In the genomic region with DNA sequence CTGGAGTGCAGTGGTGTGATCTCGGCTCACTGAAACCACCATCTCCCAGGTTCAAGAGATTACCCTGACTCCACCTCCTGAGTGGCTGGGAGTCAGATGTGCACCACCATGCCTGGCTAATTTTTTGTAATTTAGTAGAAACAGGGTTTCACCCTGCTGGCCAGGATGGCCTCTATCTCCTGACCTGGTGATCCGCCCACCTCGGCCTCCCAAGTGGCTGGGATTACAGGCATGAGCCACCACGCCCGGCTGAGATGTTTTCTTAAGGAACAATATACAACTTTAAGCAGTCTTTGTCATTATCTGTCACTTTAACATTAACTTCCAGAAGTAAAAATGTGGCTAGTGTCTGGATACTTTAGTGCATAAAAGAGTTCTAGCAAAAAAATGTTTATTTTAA, we compare ENCODE assay signal across 34 cellular contexts.
"Had no signal": no experiment of that assay in that cellular context is flagged by ENCODE, and none has a peak within 500 bp of the region (broad histone marks: within the 10 kb centered on the region; RNA-seq: fewer than 3 reads in every experiment).

No MANE protein-coding gene starts in this region.

- DNase-seq: activated effector memory CD4-positive, alpha-beta T cell treated with anti-CD3 and anti-CD28 coated beads, Interleukin-2, amount 50 U/mL, for 16 hours; activated effector memory CD4-positive, alpha-beta T cell treated with Interleukin-2 at 50 U/mL for 16 hours; activated gamma-delta T cell; activated gamma-delta T cell treated with Interleukin-2 at 50 U/mL for 16 hours; activated naive CD4-positive, alpha-beta T cell; activated naive CD4-positive, alpha-beta T cell treated with anti-CD3 and anti-CD28 coated beads for 36 hours; activated naive CD4-positive, alpha-beta T cell treated with anti-CD3 and anti-CD28 coated beads, Interleukin-2, amount 10 ng/mL, durations not matched to agents 7 days and 5 days; activated naive CD4-positive, alpha-beta T cell treated with anti-CD3 and anti-CD28 coated beads, Interleukin-2, amount 50 U/mL, for 16 hours; activated naive CD4-positive, alpha-beta T cell treated with Interleukin-2 at 50 U/mL for 16 hours; activated naive CD8-positive, alpha-beta T cell treated with anti-CD3 and anti-CD28 coated beads for 36 hours; activated naive CD8-positive, alpha-beta T cell treated with anti-CD3 and anti-CD28 coated beads, Interleukin-2, amount 10 ng/mL, durations not matched to agents 7 days and 5 days; activated naive CD8-positive, alpha-beta T cell treated with anti-CD3 and anti-CD28 coated beads, Interleukin-2, amount 50 U/mL, for 24 hours; activated T-cell treated with anti-CD3 and anti-CD28 coated beads, Interleukin-2, amount 50 U/mL, for 24 hours; activated T-cell treated with anti-CD3 and anti-CD28 coated beads, Interleukin-2, amount 50 U/mL, for 4 hours; activated T-cell treated with anti-CD3 and anti-CD28 coated beads, Interleukin-2, amount 50 U/mL, for 48 hours; activated T-cell treated with anti-CD3 and anti-CD28 coated beads, Interleukin-2, amount 50 U/mL, for 72 hours; adrenal gland; amniotic stem cell; amygdala; anterior cingulate cortex; aorta; body of pancreas; brain microvascular endothelial cell; caudate nucleus; central memory CD4-positive, alpha-beta T cell; cerebellar nuclear complex had no signal

- H3K36me3 Mint-ChIP-seq: activated naive CD4-positive, alpha-beta T cell treated with anti-CD3 and anti-CD28 coated beads, Interleukin-2, amount 10 ng/mL, durations not matched to agents 7 days and 5 days; activated naive CD4-positive, alpha-beta T cell treated with anti-CD3 and anti-CD28 coated beads, Interleukin-2, amount 50 U/mL, for 24 hours; activated naive CD8-positive, alpha-beta T cell; activated naive CD8-positive, alpha-beta T cell treated with anti-CD3 and anti-CD28 coated beads for 36 hours; activated naive CD8-positive, alpha-beta T cell treated with anti-CD3 and anti-CD28 coated beads, Interleukin-2, amount 10 ng/mL, durations not matched to agents 7 days and 5 days; brain had no signal

- ATAC-seq: activated naive CD4-positive, alpha-beta T cell treated with anti-CD3 and anti-CD28 coated beads, Interleukin-2, amount 50 U/mL, for 72 hours; activated naive CD8-positive, alpha-beta T cell treated with anti-CD3 and anti-CD28 coated beads, Interleukin-2, amount 50 U/mL, for 24 hours; activated T-cell treated with anti-CD3 and anti-CD28 coated beads, Interleukin-2, amount 50 U/mL, for 4 hours; activated T-cell treated with anti-CD3 and anti-CD28 coated beads, Interleukin-2, amount 50 U/mL, for 72 hours; activated T-helper 17 cell treated with anti-CD3 and anti-CD28 coated beads, Interleukin-2, amount 50 U/mL, for 72 hours; body of pancreas had no signal

- H3K4me1 Mint-ChIP-seq: activated naive CD4-positive, alpha-beta T cell treated with anti-CD3 and anti-CD28 coated beads, Interleukin-2, amount 10 ng/mL, durations not matched to agents 7 days and 5 days; activated naive CD4-positive, alpha-beta T cell treated with anti-CD3 and anti-CD28 coated beads, Interleukin-2, amount 50 U/mL, for 24 hours; activated naive CD8-positive, alpha-beta T cell treated with anti-CD3 and anti-CD28 coated beads for 36 hours; activated naive CD8-positive, alpha-beta T cell treated with anti-CD3 and anti-CD28 coated beads, Interleukin-2, amount 10 ng/mL, durations not matched to agents 7 days and 5 days; activated naive CD8-positive, alpha-beta T cell treated with anti-CD3 and anti-CD28 coated beads, Interleukin-2, amount 50 U/mL, for 24 hours; central memory CD8-positive, alpha-beta T cell had no signal

- H3K9me3 Mint-ChIP-seq: activated naive CD8-positive, alpha-beta T cell treated with anti-CD3 and anti-CD28 coated beads for 36 hours; activated naive CD8-positive, alpha-beta T cell treated with anti-CD3 and anti-CD28 coated beads, Interleukin-2, amount 10 ng/mL, durations not matched to agents 7 days and 5 days; activated T-helper 1 cell treated with anti-CD3 and anti-CD28 coated beads, Interleukin-12 subunit alpha, Interleukin-12 subunit beta, Interleukin-2, Interleukin-4 antibody, amounts not matched to agents 30 ng/mL and 10 ng/mL and 1 ng/mL, durations not matched to agents 14 hours and 24 hours and 36 hours had no signal

- H3K27ac Mint-ChIP-seq: activated naive CD4-positive, alpha-beta T cell treated with anti-CD3 and anti-CD28 coated beads for 36 hours; activated naive CD4-positive, alpha-beta T cell treated with anti-CD3 and anti-CD28 coated beads, Interleukin-2, amount 10 ng/mL, durations not matched to agents 7 days and 5 days; activated naive CD4-positive, alpha-beta T cell treated with anti-CD3 and anti-CD28 coated beads, Interleukin-2, amount 50 U/mL, for 24 hours; activated naive CD4-positive, alpha-beta T cell treated with anti-CD3 and anti-CD28 coated beads, Interleukin-2, amount 50 U/mL, for 72 hours; activated naive CD8-positive, alpha-beta T cell; activated naive CD8-positive, alpha-beta T cell treated with anti-CD3 and anti-CD28 coated beads for 36 hours; activated naive CD8-positive, alpha-beta T cell treated with anti-CD3 and anti-CD28 coated beads, Interleukin-2, amount 10 ng/mL, durations not matched to agents 7 days and 5 days; activated naive CD8-positive, alpha-beta T cell treated with anti-CD3 and anti-CD28 coated beads, Interleukin-2, amount 50 U/mL, for 24 hours; activated T-cell treated with anti-CD3 and anti-CD28 coated beads, Interleukin-2, amount 50 U/mL, for 24 hours; activated T-cell treated with anti-CD3 and anti-CD28 coated beads, Interleukin-2, amount 50 U/mL, for 72 hours; activated T-helper 1 cell treated with anti-CD3 and anti-CD28 coated beads, Interleukin-12 subunit alpha, Interleukin-12 subunit beta, Interleukin-2, Interleukin-4 antibody, amounts not matched to agents 30 ng/mL and 10 ng/mL and 1 ng/mL, durations not matched to agents 14 hours and 24 hours and 36 hours; activated T-helper 17 cell treated with anti-CD3 and anti-CD28 coated beads, Interleukin-2, amount 50 U/mL, for 72 hours; activated T-helper 2 cell treated with anti-CD3 and anti-CD28 coated beads, Interferon-gamma antibody, Interleukin-2, Interleukin-4, amounts not matched to agents 10 μg/mL and 5 μg/mL and 100 μg/mL, durations not matched to agents 14 hours and 24 hours and 36 hours; brain had no signal

- H3K4me3 Mint-ChIP-seq: activated naive CD4-positive, alpha-beta T cell treated with anti-CD3 and anti-CD28 coated beads for 36 hours; activated naive CD4-positive, alpha-beta T cell treated with anti-CD3 and anti-CD28 coated beads, Interleukin-2, amount 10 ng/mL, durations not matched to agents 7 days and 5 days; activated naive CD4-positive, alpha-beta T cell treated with anti-CD3 and anti-CD28 coated beads, Interleukin-2, amount 50 U/mL, for 24 hours; activated naive CD8-positive, alpha-beta T cell; activated naive CD8-positive, alpha-beta T cell treated with anti-CD3 and anti-CD28 coated beads for 36 hours; activated naive CD8-positive, alpha-beta T cell treated with anti-CD3 and anti-CD28 coated beads, Interleukin-2, amount 10 ng/mL, durations not matched to agents 7 days and 5 days; activated naive CD8-positive, alpha-beta T cell treated with anti-CD3 and anti-CD28 coated beads, Interleukin-2, amount 50 U/mL, for 24 hours; activated T-cell treated with anti-CD3 and anti-CD28 coated beads, Interleukin-2, amount 50 U/mL, for 24 hours; activated T-cell treated with anti-CD3 and anti-CD28 coated beads, Interleukin-2, amount 50 U/mL, for 4 hours; activated T-cell treated with anti-CD3 and anti-CD28 coated beads, Interleukin-2, amount 50 U/mL, for 72 hours; activated T-helper 1 cell treated with anti-CD3 and anti-CD28 coated beads, Interleukin-12 subunit alpha, Interleukin-12 subunit beta, Interleukin-2, Interleukin-4 antibody, amounts not matched to agents 30 ng/mL and 10 ng/mL and 1 ng/mL, durations not matched to agents 14 hours and 24 hours and 36 hours; activated T-helper 17 cell treated with anti-CD3 and anti-CD28 coated beads, Interleukin-2, amount 50 U/mL, for 72 hours; brain; central memory CD8-positive, alpha-beta T cell had no signal

- H3K27me3 Mint-ChIP-seq: activated naive CD4-positive, alpha-beta T cell treated with anti-CD3 and anti-CD28 coated beads, Interleukin-2, amount 10 ng/mL, durations not matched to agents 7 days and 5 days; activated naive CD4-positive, alpha-beta T cell treated with anti-CD3 and anti-CD28 coated beads, Interleukin-2, amount 50 U/mL, for 24 hours; activated naive CD8-positive, alpha-beta T cell; activated naive CD8-positive, alpha-beta T cell treated with anti-CD3 and anti-CD28 coated beads for 36 hours; activated naive CD8-positive, alpha-beta T cell treated with anti-CD3 and anti-CD28 coated beads, Interleukin-2, amount 10 ng/mL, durations not matched to agents 7 days and 5 days; activated naive CD8-positive, alpha-beta T cell treated with anti-CD3 and anti-CD28 coated beads, Interleukin-2, amount 50 U/mL, for 24 hours; activated T-cell treated with anti-CD3 and anti-CD28 coated beads, Interleukin-2, amount 50 U/mL, for 24 hours; activated T-helper 17 cell treated with anti-CD3 and anti-CD28 coated beads, Interleukin-2, amount 50 U/mL, for 72 hours; central memory CD8-positive, alpha-beta T cell had no signal
